Comparison of ENCODE assay signal across 8 cellular contexts in the genomic region with DNA sequence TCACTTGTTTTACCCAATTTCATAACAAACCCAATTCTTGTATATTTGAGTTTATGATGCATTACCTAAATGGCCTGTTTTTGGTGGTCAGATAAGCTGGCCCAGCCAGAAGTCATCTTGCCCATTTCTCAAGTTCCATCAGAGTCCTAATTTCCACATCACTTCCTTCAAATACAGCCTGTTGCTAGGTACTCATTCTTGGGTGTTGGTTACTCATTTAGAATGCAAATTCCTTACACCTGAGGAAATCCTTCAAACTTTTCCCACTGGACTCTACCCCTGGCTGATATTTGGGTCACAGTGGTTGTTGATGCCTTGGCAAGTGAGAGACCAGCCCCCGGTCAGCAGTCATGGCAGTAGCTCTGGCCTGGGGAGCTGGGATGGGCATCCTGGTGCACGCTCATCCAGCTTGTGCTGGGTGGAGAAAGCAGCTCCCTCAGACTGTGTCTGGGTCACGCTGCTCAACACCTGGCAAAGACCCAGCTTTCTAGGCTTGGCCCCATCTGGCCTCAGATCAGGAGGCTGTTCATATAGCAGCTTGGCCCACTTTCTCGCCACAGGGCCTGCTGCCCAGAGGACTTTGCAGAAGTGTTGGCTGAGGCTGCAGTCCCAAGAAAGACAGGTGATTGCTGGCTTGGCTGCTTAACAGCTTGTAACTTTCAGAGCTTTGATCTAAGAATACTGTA. TPM values are rescaled to one million over a fixed set of nuclear protein-coding genes. Genes with fewer than 3 reads are reported as not detected.
DNase-seq lines count a peak whose midpoint lies in the region; ATAC-seq, FAIRE-seq and TF ChIP-seq lines count a peak whose summit lies in the region.

No MANE protein-coding gene starts in this region.

- TF ChIP-seq CTCF in epithelial cell of esophagus (IDR thresholded peaks at IDR 0.05; ENCODE audit: insufficient read depth, low read depth, low read length, missing control alignments) (no peak), Calu3 (IDR thresholded peaks at IDR 0.05; ENCODE audit: unreplicated experiment) (no peak)

- peaks cover 8% of the 10 kb centered on the region for H3K36me3 Mint-ChIP-seq in T-helper 17 cell (ENCODE audit: low read depth)
- peaks cover 36% of the 10 kb centered on the region for H3K36me3 Mint-ChIP-seq in Calu3 (ENCODE audit: insufficient read depth, unreplicated experiment)

- H3K27me3 Mint-ChIP-seq in T-helper 17 cell, result no peaks in the 10 kb centered on the region
- H3K27me3 Mint-ChIP-seq in Calu3 (ENCODE audit: unreplicated experiment), result no peaks in the 10 kb centered on the region

- no peak overlapping the region for H3K27ac Mint-ChIP-seq in T-helper 17 cell
- no peak overlapping the region for H3K27ac Mint-ChIP-seq in Calu3 (ENCODE audit: unreplicated experiment)

- no TSS peak for BruUV-seq in Calu3 (replicated peaks; lab: Mats Ljungman, UMichigan)

- H3K4me3 Mint-ChIP-seq in T-helper 17 cell (no peak overlapping the region), Calu3 (ENCODE audit: low read depth, unreplicated experiment) (no peak overlapping the region)

- H3K27me3 ChIP-seq in mucosa of rectum (ENCODE audit: control insufficient read depth in 2 of 2, insufficient read depth in 2 of 2, low read length in 2 of 2), result no peaks in the 10 kb centered on the region

- TF ChIP-seq POLR2A in GM12892 (IDR thresholded peaks at IDR 0.05; ENCODE audit: low read depth, low read length), result no peak

- CTCF ChIA-PET in Calu3 (lab: Charles Lee), result no interaction called here

- H3K9me3 Mint-ChIP-seq in Calu3 (ENCODE audit: low read depth, unreplicated experiment), result no peaks in the 10 kb centered on the region

- H3K9ac ChIP-seq in mucosa of rectum (ENCODE audit: low read depth in 1 of 2, low read length in 2 of 2), result no peak overlapping the region

- no peak overlapping the region for H3K4me3 ChIP-seq in epithelial cell of esophagus (ENCODE audit: low read length)
- no peak overlapping the region for H3K4me3 ChIP-seq in mucosa of rectum (ENCODE audit: low read length in 2 of 2)

- peak; percentile 67 for DNase-seq in AG08395 (ENCODE audit: low spot score)
- peak; percentile 67 for DNase-seq in NCI-H2029 treated with DMSO at 0.1 percent for 48 hours (lab: John Stamatoyannopoulos, UW)
- DNase-seq in epithelial cell of esophagus (ENCODE audit: low read depth), result peak; percentile 24
- DNase-seq in T-helper 17 cell, result no peak
- DNase-seq in GM12892 (ENCODE audit: insufficient read length), result no peak
- no peak for DNase-seq in Calu3
- no peak for DNase-seq in RKO (ENCODE audit: low spot score)

- H3K4me1 ChIP-seq in mucosa of rectum (ENCODE audit: control insufficient read depth in 2 of 2, insufficient read depth in 2 of 2, low read length in 2 of 2), result peaks cover 35 to 45% of the 10 kb centered on the region in 2 donors

- ATAC-seq in T-helper 17 cell, result no peak

- H3K9me3 ChIP-seq in mucosa of rectum (ENCODE audit: control insufficient read depth in 2 of 2, low read length in 2 of 2), result no peaks in the 10 kb centered on the region
- H3K9me3 ChIP-seq in T-helper 17 cell (ENCODE audit: control insufficient read depth, low read length, poor library complexity, severe bottlenecking), result no peaks in the 10 kb centered on the region

- intact Hi-C loops in Calu3 (cut with micrococcal nuclease; ENCODE audit: unreplicated experiment), result no loop called here

- FAIRE-seq in GM12892 (lab: Jason Lieb, UNC), result no peak

- peak overlapping the region; percentile 33 to 40 for H3K27ac ChIP-seq in mucosa of rectum (ENCODE audit: low read depth in 2 of 2, low read length in 2 of 2)

- H3K36me3 ChIP-seq in mucosa of rectum (ENCODE audit: control insufficient read depth in 2 of 2, insufficient read depth in 2 of 2, low read length in 2 of 2), result peaks cover 21 to 28% of the 10 kb centered on the region in 2 donors

- peaks cover 4% of the 10 kb centered on the region for H3K4me1 Mint-ChIP-seq in T-helper 17 cell
- H3K4me1 Mint-ChIP-seq in Calu3 (ENCODE audit: low read depth, unreplicated experiment), result peaks cover 38% of the 10 kb centered on the region

RNA-seq across cellular contexts. Expression of a gene that starts 25.8 kb away (rescaled TPM):
- total RNA-seq in T-helper 17 cell (100 to 1,000 TPM; 137 to 146 TPM), Calu3 (2022) (60.7 and 79.7 TPM in 2 replicates)
- polyA plus RNA-seq in GM12892 (2012; ENCODE audit: missing spikeins), result 163 TPM

Comparison
In these comparisons a context has a peak if more than half of its experiments do, and no peak if none do; other contexts are left out.
1. DNase-seq: peak in AG08395 (single experiment), NCI-H2029 treated with DMSO at 0.1 percent for 48 hours (single experiment) and epithelial cell of esophagus (single experiment); none in T-helper 17 cell (0 of 3), GM12892 (single experiment), Calu3 (single experiment) and RKO (single experiment).